In the genomic region with DNA sequence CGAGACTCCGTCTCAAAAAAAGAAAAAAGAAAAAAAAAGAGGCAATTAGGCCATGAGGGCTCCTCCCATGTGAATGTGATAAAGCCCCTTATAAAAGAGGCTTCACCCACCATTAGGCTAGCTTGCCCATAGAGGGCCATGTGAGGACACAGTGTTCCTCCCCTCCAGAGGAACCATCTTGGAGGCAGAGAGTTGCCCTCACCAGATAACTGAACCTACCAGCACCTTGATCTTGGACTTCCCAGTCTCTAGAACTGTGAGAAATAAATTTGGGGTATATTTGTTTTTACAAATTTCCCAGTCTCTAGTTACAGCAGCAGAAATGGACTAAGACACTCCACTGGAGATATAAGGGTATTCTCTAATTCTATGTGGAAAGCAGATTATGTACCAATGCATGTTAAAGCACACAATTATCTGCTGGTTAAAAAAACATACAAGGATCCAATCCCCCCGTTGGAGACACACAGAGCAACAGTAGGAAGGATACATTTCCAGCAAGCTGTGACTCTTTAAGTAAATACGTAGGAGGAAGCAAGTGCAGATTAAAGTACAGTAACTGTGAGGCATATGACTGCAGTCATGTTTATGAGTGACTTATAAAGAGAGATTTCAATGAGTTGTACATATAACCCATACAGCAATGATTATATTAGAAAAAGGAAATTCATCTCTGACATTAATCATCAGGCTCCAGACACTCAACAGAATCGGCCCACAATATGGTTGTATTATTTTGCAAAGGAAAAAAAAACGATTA, we compare ENCODE assay signal across 1 cellular context.
TF ChIP-seq lines count a peak whose summit lies in the region.

No MANE protein-coding gene starts in this region.

TF ChIP-seq in HepG2, 621 proteins besides CTCF, POLR2A, EP300 and RAD21 (continued from another document and continues in another):
- TF ChIP-seq, protein P1, sequence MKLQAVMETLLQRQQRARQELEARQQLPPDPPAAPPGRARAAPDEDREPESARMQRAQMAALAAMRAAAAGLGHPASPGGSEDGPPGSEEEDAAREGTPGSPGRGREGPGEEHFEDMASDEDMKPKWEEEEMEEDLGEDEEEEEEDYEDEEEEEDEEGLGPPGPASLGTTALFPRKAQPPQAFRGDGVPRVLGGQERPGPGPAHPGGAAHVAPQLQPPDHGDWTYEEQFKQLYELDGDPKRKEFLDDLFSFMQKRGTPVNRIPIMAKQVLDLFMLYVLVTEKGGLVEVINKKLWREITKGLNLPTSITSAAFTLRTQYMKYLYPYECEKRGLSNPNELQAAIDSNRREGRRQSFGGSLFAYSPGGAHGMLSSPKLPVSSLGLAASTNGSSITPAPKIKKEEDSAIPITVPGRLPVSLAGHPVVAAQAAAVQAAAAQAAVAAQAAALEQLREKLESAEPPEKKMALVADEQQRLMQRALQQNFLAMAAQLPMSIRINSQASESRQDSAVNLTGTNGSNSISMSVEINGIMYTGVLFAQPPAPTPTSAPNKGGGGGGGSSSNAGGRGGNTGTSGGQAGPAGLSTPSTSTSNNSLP (IDR thresholded peaks at IDR 0.05; ENCODE audit: low read depth, low read length): peak; percentile 90
- TF ChIP-seq, protein P2, sequence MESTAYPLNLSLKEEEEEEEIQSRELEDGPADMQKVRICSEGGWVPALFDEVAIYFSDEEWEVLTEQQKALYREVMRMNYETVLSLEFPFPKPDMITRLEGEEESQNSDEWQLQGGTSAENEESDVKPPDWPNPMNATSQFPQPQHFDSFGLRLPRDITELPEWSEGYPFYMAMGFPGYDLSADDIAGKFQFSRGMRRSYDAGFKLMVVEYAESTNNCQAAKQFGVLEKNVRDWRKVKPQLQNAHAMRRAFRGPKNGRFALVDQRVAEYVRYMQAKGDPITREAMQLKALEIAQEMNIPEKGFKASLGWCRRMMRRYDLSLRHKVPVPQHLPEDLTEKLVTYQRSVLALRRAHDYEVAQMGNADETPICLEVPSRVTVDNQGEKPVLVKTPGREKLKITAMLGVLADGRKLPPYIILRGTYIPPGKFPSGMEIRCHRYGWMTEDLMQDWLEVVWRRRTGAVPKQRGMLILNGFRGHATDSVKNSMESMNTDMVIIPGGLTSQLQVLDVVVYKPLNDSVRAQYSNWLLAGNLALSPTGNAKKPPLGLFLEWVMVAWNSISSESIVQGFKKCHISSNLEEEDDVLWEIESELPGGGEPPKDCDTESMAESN (CRISPR knock-in tag; conservative IDR thresholded peaks at IDR 0.05): no peak; the same call in 1 of the 2 replicates
- TF ChIP-seq MIER2 (CRISPR knock-in tag; IDR thresholded peaks at IDR 0.05) (no peak), ZNF235 (CRISPR knock-in tag; IDR thresholded peaks at IDR 0.05; ENCODE audit: borderline replicate concordance) (no peak), ASH2L (IDR thresholded peaks at IDR 0.05; ENCODE audit: insufficient read length, low read depth, low read length) (peak; percentile 42), SNRNP70 (IDR thresholded peaks at IDR 0.05; ENCODE audit: low read depth, low read length) (no peak), GPN1 (CRISPR knock-in tag; IDR thresholded peaks at IDR 0.05; ENCODE audit: borderline replicate concordance) (no peak), KMT2A (CRISPR knock-in tag; IDR thresholded peaks at IDR 0.05) (no peak), MED1 (CRISPR knock-in tag; IDR thresholded peaks at IDR 0.05) (peak; percentile 45; the same call in 1 of the 2 replicates), NR1H2 (CRISPR knock-in tag; IDR thresholded peaks at IDR 0.05; ENCODE audit: borderline replicate concordance, low read depth) (no peak), ZNF367 (CRISPR knock-in tag; IDR thresholded peaks at IDR 0.05; ENCODE audit: borderline replicate concordance) (no peak), NFIC (IDR thresholded peaks at IDR 0.05; ENCODE audit: low read length) (no peak; the same call in 1 of the 2 replicates), ZNF441 (CRISPR knock-in tag; IDR thresholded peaks at IDR 0.05; ENCODE audit: borderline replicate concordance) (no peak), ZBTB38 (CRISPR knock-in tag; IDR thresholded peaks at IDR 0.05) (no peak), MIXL1 (CRISPR knock-in tag; IDR thresholded peaks at IDR 0.05) (peak; percentile 70; the same call in 1 of the 2 replicates), XRCC5 (optimal IDR thresholded peaks at IDR 0.05; ENCODE audit: low read length) (no peak), ZNF331 (CRISPR knock-in tag; IDR thresholded peaks at IDR 0.05) (no peak), TBX3 (IDR thresholded peaks at IDR 0.05; ENCODE audit: borderline replicate concordance) (no peak), HNRNPH1 (optimal IDR thresholded peaks at IDR 0.05; ENCODE audit: low read depth, low read length) (no peak), ZNF781 (CRISPR knock-in tag; IDR thresholded peaks at IDR 0.05; ENCODE audit: borderline replicate concordance, not compliant biosample characterization) (no peak), ZNF615 (CRISPR knock-in tag; IDR thresholded peaks at IDR 0.05; ENCODE audit: borderline replicate concordance) (no peak), CAMTA2 (CRISPR knock-in tag; IDR thresholded peaks at IDR 0.05; ENCODE audit: borderline replicate concordance) (no peak), ZNF136 (CRISPR knock-in tag; IDR thresholded peaks at IDR 0.05; ENCODE audit: low read depth) (no peak), MTA3 (CRISPR knock-in tag; IDR thresholded peaks at IDR 0.05) (no peak), SUZ12 (IDR thresholded peaks at IDR 0.05; ENCODE audit: low read depth, low read length) (no peak), RBM39 (IDR thresholded peaks at IDR 0.05; ENCODE audit: low read depth, low read length, poor library complexity, severe bottlenecking) (no peak), ZKSCAN1 (IDR thresholded peaks at IDR 0.05; ENCODE audit: low read length) (no peak), RFXANK (CRISPR knock-in tag; IDR thresholded peaks at IDR 0.05) (no peak), HES4 (CRISPR knock-in tag; IDR thresholded peaks at IDR 0.05; ENCODE audit: borderline replicate concordance) (no peak), FOXC1 (CRISPR knock-in tag; IDR thresholded peaks at IDR 0.05; ENCODE audit: borderline replicate concordance) (no peak), SIX1 (CRISPR knock-in tag; IDR thresholded peaks at IDR 0.05; ENCODE audit: borderline replicate concordance) (no peak), IKZF1 (IDR thresholded peaks at IDR 0.05) (no peak), NR3C1 (CRISPR knock-in tag; IDR thresholded peaks at IDR 0.05) (no peak), FOXM1 (CRISPR knock-in tag; IDR thresholded peaks at IDR 0.05) (no peak), ZNF354B (CRISPR knock-in tag; IDR thresholded peaks at IDR 0.05) (no peak)
- TF ChIP-seq, protein P3, sequence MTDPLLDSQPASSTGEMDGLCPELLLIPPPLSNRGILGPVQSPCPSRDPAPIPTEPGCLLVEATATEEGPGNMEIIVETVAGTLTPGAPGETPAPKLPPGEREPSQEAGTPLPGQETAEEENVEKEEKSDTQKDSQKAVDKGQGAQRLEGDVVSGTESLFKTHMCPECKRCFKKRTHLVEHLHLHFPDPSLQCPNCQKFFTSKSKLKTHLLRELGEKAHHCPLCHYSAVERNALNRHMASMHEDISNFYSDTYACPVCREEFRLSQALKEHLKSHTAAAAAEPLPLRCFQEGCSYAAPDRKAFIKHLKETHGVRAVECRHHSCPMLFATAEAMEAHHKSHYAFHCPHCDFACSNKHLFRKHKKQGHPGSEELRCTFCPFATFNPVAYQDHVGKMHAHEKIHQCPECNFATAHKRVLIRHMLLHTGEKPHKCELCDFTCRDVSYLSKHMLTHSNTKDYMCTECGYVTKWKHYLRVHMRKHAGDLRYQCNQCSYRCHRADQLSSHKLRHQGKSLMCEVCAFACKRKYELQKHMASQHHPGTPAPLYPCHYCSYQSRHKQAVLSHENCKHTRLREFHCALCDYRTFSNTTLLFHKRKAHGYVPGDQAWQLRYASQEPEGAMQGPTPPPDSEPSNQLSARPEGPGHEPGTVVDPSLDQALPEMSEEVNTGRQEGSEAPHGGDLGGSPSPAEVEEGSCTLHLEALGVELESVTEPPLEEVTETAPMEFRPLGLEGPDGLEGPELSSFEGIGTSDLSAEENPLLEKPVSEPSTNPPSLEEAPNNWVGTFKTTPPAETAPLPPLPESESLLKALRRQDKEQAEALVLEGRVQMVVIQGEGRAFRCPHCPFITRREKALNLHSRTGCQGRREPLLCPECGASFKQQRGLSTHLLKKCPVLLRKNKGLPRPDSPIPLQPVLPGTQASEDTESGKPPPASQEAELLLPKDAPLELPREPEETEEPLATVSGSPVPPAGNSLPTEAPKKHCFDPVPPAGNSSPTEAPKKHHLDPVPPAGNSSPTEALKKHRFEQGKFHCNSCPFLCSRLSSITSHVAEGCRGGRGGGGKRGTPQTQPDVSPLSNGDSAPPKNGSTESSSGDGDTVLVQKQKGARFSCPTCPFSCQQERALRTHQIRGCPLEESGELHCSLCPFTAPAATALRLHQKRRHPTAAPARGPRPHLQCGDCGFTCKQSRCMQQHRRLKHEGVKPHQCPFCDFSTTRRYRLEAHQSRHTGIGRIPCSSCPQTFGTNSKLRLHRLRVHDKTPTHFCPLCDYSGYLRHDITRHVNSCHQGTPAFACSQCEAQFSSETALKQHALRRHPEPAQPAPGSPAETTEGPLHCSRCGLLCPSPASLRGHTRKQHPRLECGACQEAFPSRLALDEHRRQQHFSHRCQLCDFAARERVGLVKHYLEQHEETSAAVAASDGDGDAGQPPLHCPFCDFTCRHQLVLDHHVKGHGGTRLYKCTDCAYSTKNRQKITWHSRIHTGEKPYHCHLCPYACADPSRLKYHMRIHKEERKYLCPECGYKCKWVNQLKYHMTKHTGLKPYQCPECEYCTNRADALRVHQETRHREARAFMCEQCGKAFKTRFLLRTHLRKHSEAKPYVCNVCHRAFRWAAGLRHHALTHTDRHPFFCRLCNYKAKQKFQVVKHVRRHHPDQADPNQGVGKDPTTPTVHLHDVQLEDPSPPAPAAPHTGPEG (CRISPR knock-in tag; IDR thresholded peaks at IDR 0.05): no peak
- TF ChIP-seq, protein P4, sequence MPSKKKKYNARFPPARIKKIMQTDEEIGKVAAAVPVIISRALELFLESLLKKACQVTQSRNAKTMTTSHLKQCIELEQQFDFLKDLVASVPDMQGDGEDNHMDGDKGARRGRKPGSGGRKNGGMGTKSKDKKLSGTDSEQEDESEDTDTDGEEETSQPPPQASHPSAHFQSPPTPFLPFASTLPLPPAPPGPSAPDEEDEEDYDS (CRISPR knock-in tag; IDR thresholded peaks at IDR 0.05): no peak
- TF ChIP-seq, protein P5, sequence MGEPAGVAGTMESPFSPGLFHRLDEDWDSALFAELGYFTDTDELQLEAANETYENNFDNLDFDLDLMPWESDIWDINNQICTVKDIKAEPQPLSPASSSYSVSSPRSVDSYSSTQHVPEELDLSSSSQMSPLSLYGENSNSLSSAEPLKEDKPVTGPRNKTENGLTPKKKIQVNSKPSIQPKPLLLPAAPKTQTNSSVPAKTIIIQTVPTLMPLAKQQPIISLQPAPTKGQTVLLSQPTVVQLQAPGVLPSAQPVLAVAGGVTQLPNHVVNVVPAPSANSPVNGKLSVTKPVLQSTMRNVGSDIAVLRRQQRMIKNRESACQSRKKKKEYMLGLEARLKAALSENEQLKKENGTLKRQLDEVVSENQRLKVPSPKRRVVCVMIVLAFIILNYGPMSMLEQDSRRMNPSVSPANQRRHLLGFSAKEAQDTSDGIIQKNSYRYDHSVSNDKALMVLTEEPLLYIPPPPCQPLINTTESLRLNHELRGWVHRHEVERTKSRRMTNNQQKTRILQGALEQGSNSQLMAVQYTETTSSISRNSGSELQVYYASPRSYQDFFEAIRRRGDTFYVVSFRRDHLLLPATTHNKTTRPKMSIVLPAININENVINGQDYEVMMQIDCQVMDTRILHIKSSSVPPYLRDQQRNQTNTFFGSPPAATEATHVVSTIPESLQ (CRISPR knock-in tag; conservative IDR thresholded peaks at IDR 0.05): no peak
- TF ChIP-seq, protein P6, sequence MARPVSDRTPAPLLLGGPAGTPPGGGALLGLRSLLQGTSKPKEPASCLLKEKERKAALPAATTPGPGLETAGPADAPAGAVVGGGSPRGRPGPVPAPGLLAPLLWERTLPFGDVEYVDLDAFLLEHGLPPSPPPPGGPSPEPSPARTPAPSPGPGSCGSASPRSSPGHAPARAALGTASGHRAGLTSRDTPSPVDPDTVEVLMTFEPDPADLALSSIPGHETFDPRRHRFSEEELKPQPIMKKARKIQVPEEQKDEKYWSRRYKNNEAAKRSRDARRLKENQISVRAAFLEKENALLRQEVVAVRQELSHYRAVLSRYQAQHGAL (CRISPR knock-in tag; IDR thresholded peaks at IDR 0.05; ENCODE audit: not compliant biosample characterization): no peak
- TF ChIP-seq, protein P7, sequence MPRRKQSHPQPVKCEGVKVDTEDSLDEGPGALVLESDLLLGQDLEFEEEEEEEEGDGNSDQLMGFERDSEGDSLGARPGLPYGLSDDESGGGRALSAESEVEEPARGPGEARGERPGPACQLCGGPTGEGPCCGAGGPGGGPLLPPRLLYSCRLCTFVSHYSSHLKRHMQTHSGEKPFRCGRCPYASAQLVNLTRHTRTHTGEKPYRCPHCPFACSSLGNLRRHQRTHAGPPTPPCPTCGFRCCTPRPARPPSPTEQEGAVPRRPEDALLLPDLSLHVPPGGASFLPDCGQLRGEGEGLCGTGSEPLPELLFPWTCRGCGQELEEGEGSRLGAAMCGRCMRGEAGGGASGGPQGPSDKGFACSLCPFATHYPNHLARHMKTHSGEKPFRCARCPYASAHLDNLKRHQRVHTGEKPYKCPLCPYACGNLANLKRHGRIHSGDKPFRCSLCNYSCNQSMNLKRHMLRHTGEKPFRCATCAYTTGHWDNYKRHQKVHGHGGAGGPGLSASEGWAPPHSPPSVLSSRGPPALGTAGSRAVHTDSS (CRISPR knock-in tag; conservative IDR thresholded peaks at IDR 0.05): no peak
- TF ChIP-seq, protein P8, sequence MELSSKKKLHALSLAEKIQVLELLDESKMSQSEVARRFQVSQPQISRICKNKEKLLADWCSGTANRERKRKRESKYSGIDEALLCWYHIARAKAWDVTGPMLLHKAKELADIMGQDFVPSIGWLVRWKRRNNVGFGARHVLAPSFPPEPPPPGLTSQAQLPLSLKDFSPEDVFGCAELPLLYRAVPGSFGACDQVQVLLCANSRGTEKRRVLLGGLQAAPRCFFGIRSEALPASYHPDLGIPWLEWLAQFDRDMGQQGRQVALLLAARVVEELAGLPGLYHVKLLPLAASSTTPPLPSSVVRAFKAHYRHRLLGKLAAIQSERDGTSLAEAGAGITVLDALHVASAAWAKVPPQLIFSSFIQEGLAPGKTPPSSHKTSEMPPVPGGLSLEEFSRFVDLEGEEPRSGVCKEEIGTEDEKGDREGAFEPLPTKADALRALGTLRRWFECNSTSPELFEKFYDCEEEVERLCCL (CRISPR knock-in tag; IDR thresholded peaks at IDR 0.05; ENCODE audit: borderline replicate concordance): no peak
